ENCODE assay signal across 3 cellular contexts in the genomic region with DNA sequence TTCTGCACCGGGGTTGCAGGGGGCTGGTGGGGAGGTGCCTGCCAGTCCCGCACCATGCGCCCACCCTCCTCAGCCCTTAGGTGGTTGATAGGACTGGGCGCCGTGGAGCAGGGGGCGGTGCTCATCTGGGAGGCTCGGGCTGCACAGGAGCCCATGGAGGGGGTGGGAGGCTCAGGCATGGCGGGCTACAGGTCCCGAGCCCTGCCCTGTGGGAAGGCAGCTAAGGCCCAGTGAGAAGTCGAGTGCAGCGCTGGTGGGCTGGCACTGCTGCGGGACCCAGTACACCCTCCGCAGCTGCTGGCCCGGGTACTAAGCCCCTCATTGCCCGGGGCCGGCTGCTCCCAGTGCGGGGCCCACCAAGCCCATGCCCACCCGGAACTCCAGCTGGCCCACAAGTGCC. TPM values are rescaled to one million over a fixed set of nuclear protein-coding genes. Genes with fewer than 3 reads are reported as not detected.
"Had no signal": no experiment of that assay in that cellular context is flagged by ENCODE, and none has a peak within 500 bp of the region (broad histone marks: within the 10 kb centered on the region; RNA-seq: fewer than 3 reads in every experiment).

No MANE protein-coding gene starts in this region.

RNA-seq across cellular contexts. Expression of a gene that starts 20.4 kb away (rescaled TPM):
- total RNA-seq: LHCN-M2, M059J, NCI-H460 had no signal
